In the genomic region with DNA sequence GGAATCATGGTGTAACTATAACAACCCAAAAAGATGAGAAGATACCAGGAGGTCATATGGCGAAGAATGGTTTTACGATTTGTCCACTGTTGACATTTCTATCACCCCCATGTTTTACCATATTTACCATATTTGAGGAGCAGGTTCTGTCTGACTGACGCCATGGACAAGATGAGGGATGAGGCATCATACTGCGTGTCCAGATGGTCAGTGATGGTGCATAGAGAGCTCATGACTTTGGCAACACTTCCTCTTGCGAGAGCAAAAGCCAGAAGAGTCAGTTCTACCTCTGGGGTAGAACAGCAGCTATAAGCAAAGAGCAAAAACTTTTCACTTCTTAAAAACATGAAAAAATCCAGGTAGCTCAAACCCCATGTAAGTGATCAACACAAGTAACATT, we compare ENCODE assay signal across 17 cellular contexts. TPM values are rescaled to one million over a fixed set of nuclear protein-coding genes. Genes with fewer than 3 reads are reported as not detected.
DNase-seq lines count a peak whose midpoint lies in the region; ATAC-seq, FAIRE-seq and TF ChIP-seq lines count a peak whose summit lies in the region.
"Had no signal": no experiment of that assay in that cellular context is flagged by ENCODE, and none has a peak within 500 bp of the region (broad histone marks: within the 10 kb centered on the region; RNA-seq: fewer than 3 reads in every experiment).

No MANE protein-coding gene starts in this region.

- no peak overlapping the region for H3K9ac ChIP-seq in KMS-11
- H3K9ac ChIP-seq: BLaER1 had no signal

- WGBS in gastroesophageal sphincter (ENCODE audit: low coverage in 1 of 2), 2 donors, result 66 to 76% methylated on average over 4 to 5 of the region's 5 CpGs

- TF ChIP-seq POLR2A in gastroesophageal sphincter (IDR thresholded peaks at IDR 0.05), result no peak

- no peaks in the 10 kb centered on the region for H4K20me1 ChIP-seq in KMS-11 (ENCODE audit: insufficient read depth)
- H4K20me1 ChIP-seq: BLaER1 had no signal

- no peak for ATAC-seq in gastroesophageal sphincter
- ATAC-seq: GM23338 had no signal

- H3K27me3 ChIP-seq in KMS-11 (ENCODE audit: insufficient read depth, low read depth) (no peaks in the 10 kb centered on the region), gastroesophageal sphincter (no peaks in the 10 kb centered on the region)
- H3K27me3 ChIP-seq: BLaER1 had no signal

- DNase-seq in G401 (ENCODE audit: low spot score) (peak; percentile 89), cerebellar cortex (ENCODE audit: low spot score) (peak; percentile 85), NCI-H526 treated with DMSO at 0.1 percent for 48 hours (lab: John Stamatoyannopoulos, UW) (no peak), RCC 7860 (ENCODE audit: low spot score) (no peak), NCI-H2107 treated with DMSO at 0.1 percent for 48 hours (lab: John Stamatoyannopoulos, UW; ENCODE audit: unreplicated experiment) (no peak)
- DNase-seq in stimulated activated CD4-positive, alpha-beta T cell treated with anti-CD3 and anti-CD28 coated beads, Interleukin-2, amount 100 ng/mL, for 48 hours, result no peak
- DNase-seq: 8988T; CD4-positive, alpha-beta memory T cell; DMS153; DMS79; GF-D8; HCEC 1CT had no signal

- TF ChIP-seq EP300 in gastroesophageal sphincter (IDR thresholded peaks at IDR 0.05), result no peak

- H3K4me3 ChIP-seq in KMS-11 (IDR thresholded peaks at IDR 0.05; ENCODE audit: insufficient read depth, low read depth, low read length), result no peak overlapping the region
- H3K4me3 ChIP-seq in gastroesophageal sphincter, result no peak overlapping the region
- H3K4me3 ChIP-seq: BLaER1, GM23338 had no signal

- no peak overlapping the region for H2AFZ ChIP-seq in KMS-11 (ENCODE audit: low read depth)
- H2AFZ ChIP-seq: GM23338 had no signal

- peaks cover 8% of the 10 kb centered on the region; the same call in 1 of the 2 replicates for H3K79me2 ChIP-seq in KMS-11 (ENCODE audit: insufficient read depth, low read depth)

- H3K4me1 ChIP-seq in KMS-11 (ENCODE audit: low read depth, poor library complexity, severe bottlenecking), result peaks cover 56% of the 10 kb centered on the region
- peaks cover 0 to 30% (median 0%) of the 10 kb centered on the region in 3 donors for H3K4me1 ChIP-seq in gastroesophageal sphincter
- H3K4me1 ChIP-seq: BLaER1 had no signal

- no peak overlapping the region for H3K4me2 ChIP-seq in KMS-11
- H3K4me2 ChIP-seq: BLaER1, GM23338 had no signal

- no peaks in the 10 kb centered on the region for H3K9me3 ChIP-seq in gastroesophageal sphincter
- H3K9me3 ChIP-seq: BLaER1 had no signal

- H3K36me3 ChIP-seq in KMS-11 (ENCODE audit: insufficient read depth), result no peaks in the 10 kb centered on the region; the same call in 1 of the 2 replicates
- peaks cover 3 to 97% of the 10 kb centered on the region in 2 donors for H3K36me3 ChIP-seq in gastroesophageal sphincter

- no peak for FAIRE-seq in RCC 7860 (lab: Jason Lieb, UNC)
- FAIRE-seq: H54 had no signal

- H3K27ac ChIP-seq in KMS-11, result peak overlapping the region; percentile 100; the same call in 1 of the 2 replicates
- peak overlapping the region in 3 of 4 donors; percentile 77 to 80 (median 79) for H3K27ac ChIP-seq in gastroesophageal sphincter
- H3K27ac ChIP-seq: BLaER1 had no signal

- in situ Hi-C loops in G401 (cut with HindIII; ENCODE audit: low sequenced_read_pairs), result no loop called here

- no peak for TF ChIP-seq CTCF in KMS-11 (conservative IDR thresholded peaks at IDR 0.05; ENCODE audit: low read depth, low read length)
- TF ChIP-seq CTCF in gastroesophageal sphincter (IDR thresholded peaks at IDR 0.05), result no peak

RNA-seq across cellular contexts. Expression of gene ZZEF1, which starts 38.3 kb away (rescaled TPM):
- total RNA-seq in G401 (2014; rRNA removed; shearing (Covaris generic)), result 7.9 and 12.6 TPM in 2 replicates
- total RNA-seq in gastroesophageal sphincter, result 100 to 1,000 TPM in 1 of 4 donors, 10 to 100 TPM in 3; 55.6 to 105 (median 69.9) TPM

RNA-seq across cellular contexts. Expression of gene CYB5D2, which starts 38.5 kb away (rescaled TPM):
- total RNA-seq in G401 (2014; rRNA removed; shearing (Covaris generic)), result 22.2 and 33.4 TPM in 2 replicates
- total RNA-seq in gastroesophageal sphincter, result 10 to 100 TPM; 14.3 to 47.9 (median 24.5) TPM

Comparison
In these comparisons a context has a peak if more than half of its experiments do, and no peak if none do; other contexts are left out.
1. DNase-seq: peak in G401 (single experiment) and cerebellar cortex (single experiment); none in NCI-H526 treated with DMSO at 0.1 percent for 48 hours (single experiment), RCC 7860 (single experiment), NCI-H2107 treated with DMSO at 0.1 percent for 48 hours (single experiment) and stimulated activated CD4-positive, alpha-beta T cell treated with anti-CD3 and anti-CD28 coated beads, Interleukin-2, amount 100 ng/mL, for 48 hours (0 of 2).